Comparison of ENCODE assay signal across 22 cellular contexts in the genomic region with DNA sequence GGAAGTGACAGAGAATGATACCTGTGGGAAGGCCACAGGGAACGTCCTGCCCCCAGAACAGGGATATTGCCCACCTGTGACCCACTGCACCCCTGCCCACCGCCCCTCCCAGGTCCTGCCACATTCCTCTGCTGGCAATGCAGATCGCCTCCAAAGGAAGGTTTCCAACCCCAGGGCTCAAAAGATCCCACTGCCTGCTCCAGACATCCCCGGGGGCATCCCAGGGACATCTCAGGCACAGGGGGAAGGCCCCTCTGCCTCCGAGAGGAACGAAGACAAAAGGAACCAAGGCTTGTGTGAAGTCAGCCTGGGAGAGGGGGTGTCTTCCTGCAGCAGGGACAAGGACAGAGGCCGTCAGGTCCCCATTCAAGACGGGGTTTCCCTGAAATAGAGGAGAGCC.
DNase-seq lines count a peak whose midpoint lies in the region; ATAC-seq and TF ChIP-seq lines count a peak whose summit lies in the region.
"Had no signal": no experiment of that assay in that cellular context is flagged by ENCODE, and none has a peak within 500 bp of the region (broad histone marks: within the 10 kb centered on the region; RNA-seq: fewer than 3 reads in every experiment).

No MANE protein-coding gene starts in this region.

- peaks cover 18% of the 10 kb centered on the region for H3K36me3 ChIP-seq in HUES48 (ENCODE audit: control insufficient read depth, insufficient read depth, low read length)
- peaks cover 12% of the 10 kb centered on the region for H3K36me3 ChIP-seq in WERI-Rb-1
- H3K36me3 ChIP-seq: BE2C had no signal

- TF ChIP-seq CTCF in WERI-Rb-1 (IDR thresholded peaks at IDR 0.05; ENCODE audit: low read depth, low read length) (no peak), nephron progenitor cell (IDR thresholded peaks at IDR 0.05) (no peak)

- H3K4me1 ChIP-seq in HUES48 (ENCODE audit: control insufficient read depth, insufficient read depth, low read length): peaks cover 6% of the 10 kb centered on the region; the same call in 1 of the 2 replicates
- H3K4me1 ChIP-seq: BE2C had no signal

- DNase-seq in 8988T: peak; percentile 6
- no peak for DNase-seq in WERI-Rb-1
- no peak for DNase-seq in nephron progenitor cell
- no peak for DNase-seq in NCI-H69 (lab: John Stamatoyannopoulos, UW)
- DNase-seq in NCI-H1694 treated with DMSO at 0.1 percent for 48 hours (lab: John Stamatoyannopoulos, UW): no peak
- DNase-seq in DMS 273 treated with DMSO at 0.1 percent for 48 hours (lab: John Stamatoyannopoulos, UW): no peak
- DNase-seq: BE2C; Calu3; CD4-positive, alpha-beta memory T cell; DMS53; EL; GOT3; KBM-7; NCI-H1105 treated with DMSO at 0.1 percent for 48 hours; NCI-H187 treated with DMSO at 0.1 percent for 48 hours; NCI-H226; NCI-H524; Right ventricle myocardium superior; T-cell had no signal

- no peak overlapping the region for H3K4me3 Mint-ChIP-seq in nephron progenitor cell
- H3K4me3 Mint-ChIP-seq: CD4-positive, alpha-beta memory T cell; T-cell had no signal

- peaks cover 13% of the 10 kb centered on the region for H3K9me3 Mint-ChIP-seq in nephron progenitor cell
- H3K9me3 Mint-ChIP-seq: CD4-positive, alpha-beta memory T cell; T-cell had no signal

- no peaks in the 10 kb centered on the region for H3K27me3 ChIP-seq in HUES48 (ENCODE audit: control insufficient read depth, insufficient read depth, low read length)
- no peaks in the 10 kb centered on the region for H3K27me3 ChIP-seq in WERI-Rb-1 (ENCODE audit: insufficient read depth, low read depth, severe bottlenecking)
- H3K27me3 ChIP-seq: BE2C had no signal

- no peak overlapping the region for H3K9ac ChIP-seq in HUES48 (ENCODE audit: low read depth, low read length)

- peak overlapping the region; percentile 29 for H3K27ac Mint-ChIP-seq in nephron progenitor cell
- H3K27ac Mint-ChIP-seq: CD4-positive, alpha-beta memory T cell; T-cell had no signal

- H3K27me3 Mint-ChIP-seq in nephron progenitor cell (ENCODE audit: low read depth, poor library complexity): peaks cover 3% of the 10 kb centered on the region
- H3K27me3 Mint-ChIP-seq: CD4-positive, alpha-beta memory T cell; T-cell had no signal

- H3K9me3 ChIP-seq in HUES48 (ENCODE audit: control insufficient read depth, insufficient read depth, low read length) (no peaks in the 10 kb centered on the region), WERI-Rb-1 (ENCODE audit: severe bottlenecking) (no peaks in the 10 kb centered on the region)
- H3K9me3 ChIP-seq: BE2C had no signal

- H3K27ac ChIP-seq in HUES48 (ENCODE audit: low read depth, low read length) (peak overlapping the region; percentile 42), WERI-Rb-1 (peak overlapping the region; percentile 73)

- H3K4me1 Mint-ChIP-seq in nephron progenitor cell: peaks cover 27% of the 10 kb centered on the region
- H3K4me1 Mint-ChIP-seq: CD4-positive, alpha-beta memory T cell; T-cell had no signal

- no peak for ATAC-seq in HG03469 (IDR thresholded peaks at IDR 0.05; ENCODE audit: unreplicated experiment)
- ATAC-seq: Panc1, T-cell had no signal

- H3K4me3 ChIP-seq in HUES48 (ENCODE audit: low read depth, low read length): no peak overlapping the region
- H3K4me3 ChIP-seq in WERI-Rb-1 (ENCODE audit: low read depth, low read length): no peak overlapping the region

- H3K36me3 Mint-ChIP-seq in nephron progenitor cell (ENCODE audit: low read depth): peaks cover 44% of the 10 kb centered on the region
